Comparison of ENCODE assay signal across 20 cellular contexts in the genomic region with DNA sequence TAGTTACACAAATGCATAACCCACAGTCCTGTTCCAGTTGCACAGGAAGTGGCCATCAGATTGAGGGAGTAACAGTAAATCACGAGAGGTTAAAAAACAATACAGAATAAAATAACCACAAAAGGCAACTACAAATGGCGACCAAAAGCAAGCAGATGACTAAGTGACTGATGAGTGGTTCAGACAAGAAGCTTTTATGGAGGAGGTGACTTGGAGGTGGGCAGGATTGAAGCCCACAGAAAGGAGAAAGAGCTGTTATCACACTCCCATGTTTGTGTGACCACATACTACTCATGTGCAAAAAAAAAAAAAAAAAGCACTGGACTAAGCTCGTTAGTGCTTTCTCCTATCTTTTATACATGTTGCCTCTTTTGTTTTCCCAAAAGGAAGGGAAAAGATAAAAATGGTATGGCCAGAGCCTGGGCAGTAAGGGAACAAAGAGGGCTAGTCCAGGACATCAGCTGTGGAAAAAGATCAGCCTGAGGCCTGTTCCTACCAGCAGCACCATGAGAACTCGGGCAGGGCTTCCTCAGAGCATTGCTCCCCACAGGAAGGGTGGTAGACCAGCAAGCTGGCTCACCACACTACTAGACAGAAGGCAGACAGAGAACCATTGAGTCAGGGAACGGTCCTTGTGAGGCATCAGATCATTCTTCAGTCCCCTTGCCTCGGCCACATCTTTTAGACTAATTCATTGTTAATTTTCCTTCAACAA.
"Had no signal": no experiment of that assay in that cellular context is flagged by ENCODE, and none has a peak within 500 bp of the region (broad histone marks: within the 10 kb centered on the region; RNA-seq: fewer than 3 reads in every experiment).

No MANE protein-coding gene starts in this region.

- H3K9me3 Mint-ChIP-seq: activated naive CD4-positive, alpha-beta T cell treated with anti-CD3 and anti-CD28 coated beads, Interleukin-2, amount 10 ng/mL, durations not matched to agents 7 days and 5 days; activated naive CD8-positive, alpha-beta T cell treated with anti-CD3 and anti-CD28 coated beads, Interleukin-2, amount 50 U/mL, for 24 hours; natural killer cell; stimulated activated memory B cell treated with anti-CD40 and anti-IgM and Interleukin-4, amounts not matched to agents 10 μg/mL and 1 μg/mL and 100 μg/mL, for 72 hours had no signal

- H3K36me3 Mint-ChIP-seq: activated naive CD4-positive, alpha-beta T cell treated with anti-CD3 and anti-CD28 coated beads, Interleukin-2, amount 10 ng/mL, durations not matched to agents 7 days and 5 days; natural killer cell; stimulated activated memory B cell treated with anti-CD40 and anti-IgM and Interleukin-4, amounts not matched to agents 10 μg/mL and 1 μg/mL and 100 μg/mL, for 72 hours had no signal

- DNase-seq: activated CD4-positive, alpha-beta T cell treated with anti-CD3 and anti-CD28 coated beads, Interleukin-2, amount 50 U/mL, for 1 hour; activated CD4-positive, CD25-positive, alpha-beta regulatory T cell treated with anti-CD3 and anti-CD28 coated beads, Interleukin-2, amount 50 U/mL, for 72 hours; activated CD8-positive, alpha-beta memory T cell treated with anti-CD3 and anti-CD28 coated beads, Interleukin-2, amount 50 U/mL, for 4 hours; activated effector memory CD4-positive, alpha-beta T cell treated with Interleukin-2 at 50 U/mL for 16 hours; activated naive CD4-positive, alpha-beta T cell treated with anti-CD3 and anti-CD28 coated beads, Interleukin-2, amount 10 ng/mL, durations not matched to agents 7 days and 5 days; activated naive CD8-positive, alpha-beta T cell treated with anti-CD3 and anti-CD28 coated beads, Interleukin-2, amount 50 U/mL, for 24 hours; activated T-cell treated with anti-CD3 and anti-CD28 coated beads, Interleukin-2, amount 50 U/mL, for 48 hours; anterior cingulate cortex; hypothalamus; islet precursor cell; lower lobe of right lung; natural killer cell; nucleus accumbens; retina; spleen; stimulated activated CD4-positive, alpha-beta T cell treated with anti-CD3 and anti-CD28 coated beads, Interleukin-4, amount 100 ng/mL, for 4 hours; T1000; testis; upper lobe of right lung had no signal

- H3K27ac Mint-ChIP-seq: activated naive CD4-positive, alpha-beta T cell treated with anti-CD3 and anti-CD28 coated beads, Interleukin-2, amount 10 ng/mL, durations not matched to agents 7 days and 5 days; activated naive CD8-positive, alpha-beta T cell treated with anti-CD3 and anti-CD28 coated beads, Interleukin-2, amount 50 U/mL, for 24 hours; natural killer cell; stimulated activated memory B cell treated with anti-CD40 and anti-IgM and Interleukin-4, amounts not matched to agents 10 μg/mL and 1 μg/mL and 100 μg/mL, for 72 hours had no signal

- H3K4me1 Mint-ChIP-seq: activated naive CD4-positive, alpha-beta T cell treated with anti-CD3 and anti-CD28 coated beads, Interleukin-2, amount 10 ng/mL, durations not matched to agents 7 days and 5 days; activated naive CD8-positive, alpha-beta T cell treated with anti-CD3 and anti-CD28 coated beads, Interleukin-2, amount 50 U/mL, for 24 hours; natural killer cell; stimulated activated memory B cell treated with anti-CD40 and anti-IgM and Interleukin-4, amounts not matched to agents 10 μg/mL and 1 μg/mL and 100 μg/mL, for 72 hours had no signal

- H3K4me3 Mint-ChIP-seq: activated naive CD4-positive, alpha-beta T cell treated with anti-CD3 and anti-CD28 coated beads, Interleukin-2, amount 10 ng/mL, durations not matched to agents 7 days and 5 days; activated naive CD8-positive, alpha-beta T cell treated with anti-CD3 and anti-CD28 coated beads, Interleukin-2, amount 50 U/mL, for 24 hours; natural killer cell; stimulated activated memory B cell treated with anti-CD40 and anti-IgM and Interleukin-4, amounts not matched to agents 10 μg/mL and 1 μg/mL and 100 μg/mL, for 72 hours had no signal

- H3K27me3 Mint-ChIP-seq: activated naive CD4-positive, alpha-beta T cell treated with anti-CD3 and anti-CD28 coated beads, Interleukin-2, amount 10 ng/mL, durations not matched to agents 7 days and 5 days; stimulated activated memory B cell treated with anti-CD40 and anti-IgM and Interleukin-4, amounts not matched to agents 10 μg/mL and 1 μg/mL and 100 μg/mL, for 72 hours had no signal

- ATAC-seq: activated naive CD8-positive, alpha-beta T cell treated with anti-CD3 and anti-CD28 coated beads, Interleukin-2, amount 50 U/mL, for 24 hours; lower lobe of right lung; natural killer cell; stimulated activated memory B cell treated with anti-CD40 and anti-IgM and Interleukin-4, amounts not matched to agents 10 μg/mL and 1 μg/mL and 100 μg/mL, for 72 hours; upper lobe of right lung had no signal
